ENCODE assay signal across 16 cellular contexts in the genomic region with DNA sequence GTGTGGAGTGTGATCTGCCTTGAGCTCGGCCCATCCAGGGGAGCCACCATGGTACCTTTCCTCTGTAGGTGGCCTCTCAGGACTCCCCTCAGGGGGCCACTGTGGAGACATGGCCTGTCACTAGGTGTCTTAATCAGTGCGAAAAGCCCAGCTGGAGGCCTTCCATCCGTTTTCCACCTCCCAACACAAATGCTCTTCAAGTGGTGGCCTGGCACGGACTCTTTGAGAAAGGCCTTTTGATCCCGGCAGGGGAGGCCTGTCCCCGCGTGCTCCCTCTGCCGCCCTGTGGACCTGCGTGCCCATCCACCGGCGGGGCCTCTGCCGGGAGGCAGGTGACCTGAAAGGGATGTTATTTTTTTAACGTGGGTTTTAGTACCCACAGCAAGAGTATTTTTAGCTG.
DNase-seq lines count a peak whose midpoint lies in the region; ATAC-seq and TF ChIP-seq lines count a peak whose summit lies in the region.
"Had no signal": no experiment of that assay in that cellular context is flagged by ENCODE, and none has a peak within 500 bp of the region (broad histone marks: within the 10 kb centered on the region; RNA-seq: fewer than 3 reads in every experiment).

No MANE protein-coding gene starts in this region.

- no peak overlapping the region for H3K4me3 ChIP-seq in mesenchymal stem cell (ENCODE audit: insufficient read depth in 1 of 2, low read depth in 1 of 2, low read length in 2 of 2)
- H3K4me3 ChIP-seq in aorta (ENCODE audit: low read length in 2 of 2): no peak overlapping the region
- H3K4me3 ChIP-seq: Peyer's patch had no signal

- H3K36me3 Mint-ChIP-seq in endothelial cell (ENCODE audit: low read depth, unreplicated experiment): peaks cover 64% of the 10 kb centered on the region
- peaks cover 2% of the 10 kb centered on the region for H3K36me3 Mint-ChIP-seq in T-helper 17 cell (ENCODE audit: low read depth)

- H3K27ac ChIP-seq in mesenchymal stem cell (ENCODE audit: low read length, poor library complexity, severe bottlenecking): no peak overlapping the region
- no peak overlapping the region for H3K27ac ChIP-seq in aorta (ENCODE audit: low read depth in 1 of 2, low read length in 2 of 2)

- peak overlapping the region; percentile 37 for H2BK120ac ChIP-seq in mesenchymal stem cell (ENCODE audit: low read depth, low read length)

- H4K8ac ChIP-seq in mesenchymal stem cell (ENCODE audit: low read length): peak overlapping the region; percentile 39

- peak overlapping the region in 1 of 2 experiments; percentile 19 for H3K4ac ChIP-seq in mesenchymal stem cell (ENCODE audit: low read depth in 1 of 2, low read length in 2 of 2)

- H3K27ac Mint-ChIP-seq in stimulated activated naive CD8-positive, alpha-beta T cell treated with anti-CD3 and anti-CD28 coated beads, Interleukin-15, amount 100 ng/mL, for 72 hours: no peak overlapping the region
- H3K27ac Mint-ChIP-seq in endothelial cell (ENCODE audit: unreplicated experiment) (peak overlapping the region; percentile 77), T-helper 17 cell (no peak overlapping the region)

- H2AK5ac ChIP-seq in mesenchymal stem cell (ENCODE audit: low read length, severe bottlenecking): no peak overlapping the region

- H4K91ac ChIP-seq in mesenchymal stem cell (ENCODE audit: low read length): no peak overlapping the region

- H3K9me3 Mint-ChIP-seq in stimulated activated naive CD8-positive, alpha-beta T cell treated with anti-CD3 and anti-CD28 coated beads, Interleukin-15, amount 100 ng/mL, for 72 hours: peaks cover 0 to 7% of the 10 kb centered on the region in 2 donors
- no peaks in the 10 kb centered on the region for H3K9me3 Mint-ChIP-seq in endothelial cell (ENCODE audit: unreplicated experiment)
- H3K9me3 Mint-ChIP-seq: CD4-positive, alpha-beta memory T cell had no signal

- no peak overlapping the region for H3K14ac ChIP-seq in mesenchymal stem cell (ENCODE audit: low read length in 2 of 2)

- 63% methylated on average over 12 of the region's 13 CpGs for WGBS in mesenchymal stem cell
- 65 to 68% methylated on average over 13 of the region's 13 CpGs for WGBS in aorta, 2 donors

- intact Hi-C loops in aorta (cut with DNase I): no loop called here

- H3K27me3 ChIP-seq in mesenchymal stem cell (ENCODE audit: control insufficient read depth in 1 of 2, insufficient read depth in 1 of 2, low read length in 2 of 2) (no peaks in the 10 kb centered on the region), aorta (ENCODE audit: control insufficient read depth in 1 of 2, insufficient read depth in 2 of 2, low read length in 1 of 2) (no peaks in the 10 kb centered on the region)
- H3K27me3 ChIP-seq: Peyer's patch had no signal

- H3K36me3 ChIP-seq in mesenchymal stem cell (ENCODE audit: control insufficient read depth in 1 of 2, insufficient read depth in 2 of 2, low read depth in 1 of 2, low read length in 2 of 2) (peaks cover 14% of the 10 kb centered on the region in 2 experiments), aorta (ENCODE audit: control insufficient read depth in 1 of 2, insufficient read depth in 2 of 2, low read length in 1 of 2) (no peaks in the 10 kb centered on the region)
- H3K36me3 ChIP-seq: Peyer's patch had no signal

- TF ChIP-seq CTCF in endothelial cell (IDR thresholded peaks at IDR 0.05; ENCODE audit: unreplicated experiment): no peak

- H3K27me3 Mint-ChIP-seq in stimulated activated naive CD8-positive, alpha-beta T cell treated with anti-CD3 and anti-CD28 coated beads, Interleukin-15, amount 100 ng/mL, for 72 hours: no peaks in the 10 kb centered on the region
- H3K27me3 Mint-ChIP-seq in endothelial cell (ENCODE audit: unreplicated experiment) (peaks cover 46% of the 10 kb centered on the region), T-helper 17 cell (no peaks in the 10 kb centered on the region)
- H3K27me3 Mint-ChIP-seq: CD4-positive, alpha-beta memory T cell had no signal

- H3K4me3 Mint-ChIP-seq in stimulated activated naive CD8-positive, alpha-beta T cell treated with anti-CD3 and anti-CD28 coated beads, Interleukin-15, amount 100 ng/mL, for 72 hours: no peak overlapping the region
- H3K4me3 Mint-ChIP-seq in endothelial cell (ENCODE audit: unreplicated experiment) (no peak overlapping the region), T-helper 17 cell (no peak overlapping the region)
- H3K4me3 Mint-ChIP-seq: CD4-positive, alpha-beta memory T cell had no signal

- no peak overlapping the region for H3K18ac ChIP-seq in mesenchymal stem cell (ENCODE audit: low read depth in 1 of 2, low read length in 2 of 2)

- H3K4me1 ChIP-seq in mesenchymal stem cell (ENCODE audit: control insufficient read depth, insufficient read depth, low read depth, low read length) (peaks cover 5% of the 10 kb centered on the region), aorta (ENCODE audit: control insufficient read depth in 1 of 2, insufficient read depth in 2 of 2, low read length in 2 of 2) (no peaks in the 10 kb centered on the region)

- peaks cover 26% of the 10 kb centered on the region for H3K4me1 Mint-ChIP-seq in stimulated activated naive CD8-positive, alpha-beta T cell treated with anti-CD3 and anti-CD28 coated beads, Interleukin-15, amount 100 ng/mL, for 72 hours
- H3K4me1 Mint-ChIP-seq in endothelial cell (ENCODE audit: unreplicated experiment) (peaks cover 66% of the 10 kb centered on the region), T-helper 17 cell (peaks cover 13% of the 10 kb centered on the region)

- H2AFZ ChIP-seq in mesenchymal stem cell (ENCODE audit: low read depth, low read length): no peak overlapping the region

- H3K23ac ChIP-seq in mesenchymal stem cell (ENCODE audit: low read length in 2 of 2): peak overlapping the region; percentile 21 to 30

- DNase-seq in stimulated activated naive CD8-positive, alpha-beta T cell treated with anti-CD3 and anti-CD28 coated beads, Interleukin-15, amount 100 ng/mL, for 72 hours: no peak
- no peak for DNase-seq in stimulated activated naive CD8-positive, alpha-beta T cell treated with anti-CD3 and anti-CD28 coated beads, Interleukin-15, Interleukin-2, amounts not matched to agents 100 U/mL and 50 U/mL, for 24 hours
- DNase-seq in endothelial cell (ENCODE audit: low spot score): no peak
- no peak for DNase-seq in mesenchymal stem cell
- no peak for DNase-seq in aorta
- DNase-seq in activated CD4-positive, alpha-beta T cell treated with anti-CD3 and anti-CD28 coated beads, Interleukin-2, amount 50 U/mL, for 48 hours: no peak
- no peak for DNase-seq in activated gamma-delta T cell treated with Interleukin-2 at 50 U/mL for 16 hours
- DNase-seq in T-helper 17 cell: no peak
- DNase-seq: AML-193; CD4-positive, alpha-beta memory T cell; DMS79 treated with DMSO at 0.1 percent for 48 hours; KG1; NCI-H1048; NCI-H187; Peyer's patch; SHP77 treated with DMSO at 0.1 percent for 48 hours had no signal

- no peak overlapping the region for H3K9ac ChIP-seq in mesenchymal stem cell (ENCODE audit: low read length)

- peaks cover 6% of the 10 kb centered on the region for H3K9me3 ChIP-seq in mesenchymal stem cell (ENCODE audit: control insufficient read depth, low read length)
- no peaks in the 10 kb centered on the region for H3K9me3 ChIP-seq in aorta (ENCODE audit: control insufficient read depth, low read length)
- H3K9me3 ChIP-seq in T-helper 17 cell (ENCODE audit: control insufficient read depth, low read length, poor library complexity, severe bottlenecking): no peaks in the 10 kb centered on the region
- H3K9me3 ChIP-seq: Peyer's patch had no signal

- H3K4me2 ChIP-seq in mesenchymal stem cell (ENCODE audit: low read length, poor library complexity, severe bottlenecking): no peak overlapping the region

- no peak overlapping the region for H2BK5ac ChIP-seq in mesenchymal stem cell (ENCODE audit: low read depth, low read length, poor library complexity, severe bottlenecking)

- H2BK12ac ChIP-seq in mesenchymal stem cell (ENCODE audit: low read length in 2 of 2): peak overlapping the region in 1 of 2 experiments; percentile 60

- ATAC-seq in stimulated activated naive CD8-positive, alpha-beta T cell treated with anti-CD3 and anti-CD28 coated beads, Interleukin-15, amount 100 ng/mL, for 72 hours: peak; percentile 11
- ATAC-seq in stimulated activated naive CD8-positive, alpha-beta T cell treated with anti-CD3 and anti-CD28 coated beads, Interleukin-15, Interleukin-2, amounts not matched to agents 100 U/mL and 50 U/mL, for 24 hours: no peak
- ATAC-seq in aorta (ENCODE audit: low FRiP score) (peak; percentile 43), T-helper 17 cell (no peak)

- peak overlapping the region; percentile 33 for H2BK15ac ChIP-seq in mesenchymal stem cell (ENCODE audit: low read depth, poor library complexity, severe bottlenecking)

- no peaks in the 10 kb centered on the region for H3K79me1 ChIP-seq in mesenchymal stem cell (replicated peaks; ENCODE audit: low read length, poor library complexity, severe bottlenecking)

Comparison
In these comparisons a context has a peak if more than half of its experiments do, and no peak if none do; other contexts are left out.
1. ATAC-seq: peak in stimulated activated naive CD8-positive, alpha-beta T cell treated with anti-CD3 and anti-CD28 coated beads, Interleukin-15, amount 100 ng/mL, for 72 hours (single experiment) and aorta (single experiment); none in stimulated activated naive CD8-positive, alpha-beta T cell treated with anti-CD3 and anti-CD28 coated beads, Interleukin-15, Interleukin-2, amounts not matched to agents 100 U/mL and 50 U/mL, for 24 hours (single experiment) and T-helper 17 cell (single experiment).